8 cellular contexts compared by ENCODE assay signal in genomic region chr12:91778938-91779400, GRCh38.
DNase-seq lines count a peak whose midpoint lies in the region; ATAC-seq and TF ChIP-seq lines count a peak whose summit lies in the region.

No MANE protein-coding gene starts in this region.

- peaks cover 0 to 20% (median 7%) of the 10 kb centered on the region in 4 donors for H3K4me1 ChIP-seq in Peyer's patch

- ATAC-seq in GM18867 (IDR thresholded peaks at IDR 0.05; ENCODE audit: unreplicated experiment) (peak; percentile 92), HG02938 (IDR thresholded peaks at IDR 0.05; ENCODE audit: unreplicated experiment) (peak; percentile 98)

- H3K36me3 ChIP-seq in Peyer's patch = no peaks in the 10 kb centered on the region
- H3K36me3 ChIP-seq in kidney epithelial cell (ENCODE audit: control insufficient read depth, insufficient read depth, low read length) = no peaks in the 10 kb centered on the region

- intact Hi-C loops in head of caudate nucleus (cut with DNase I) = no loop called here

- peak overlapping the region; percentile 66 to 75 (median 68) for H3K27ac ChIP-seq in Peyer's patch

- no peaks in the 10 kb centered on the region for H3K36me3 Mint-ChIP-seq in activated naive CD4-positive, alpha-beta T cell treated with anti-CD3 and anti-CD28 coated beads, Interleukin-2, amount 50 U/mL, for 24 hours

- no peaks in the 10 kb centered on the region for H3K27me3 Mint-ChIP-seq in activated naive CD4-positive, alpha-beta T cell treated with anti-CD3 and anti-CD28 coated beads, Interleukin-2, amount 50 U/mL, for 24 hours

- peak overlapping the region; percentile 93 for H3K27ac Mint-ChIP-seq in activated naive CD4-positive, alpha-beta T cell treated with anti-CD3 and anti-CD28 coated beads, Interleukin-2, amount 50 U/mL, for 24 hours

- no peaks in the 10 kb centered on the region for H3K9me3 ChIP-seq in Peyer's patch

- no peaks in the 10 kb centered on the region for H3K9me3 Mint-ChIP-seq in activated naive CD4-positive, alpha-beta T cell treated with anti-CD3 and anti-CD28 coated beads, Interleukin-2, amount 50 U/mL, for 24 hours

- peak overlapping the region; percentile 86 for H3K4me3 Mint-ChIP-seq in activated naive CD4-positive, alpha-beta T cell treated with anti-CD3 and anti-CD28 coated beads, Interleukin-2, amount 50 U/mL, for 24 hours

- no peak for TF ChIP-seq POLR2A in Peyer's patch (IDR thresholded peaks at IDR 0.05)

- H3K27me3 ChIP-seq in Peyer's patch (no peaks in the 10 kb centered on the region), kidney epithelial cell (ENCODE audit: control insufficient read depth, insufficient read depth, low read length) (no peaks in the 10 kb centered on the region)

- TF ChIP-seq CTCF in Peyer's patch (IDR thresholded peaks at IDR 0.05) (no peak), kidney epithelial cell (IDR thresholded peaks at IDR 0.05; ENCODE audit: insufficient read depth, low read length, poor library complexity, severe bottlenecking) (no peak)

- peaks cover 53% of the 10 kb centered on the region for H3K4me1 Mint-ChIP-seq in activated naive CD4-positive, alpha-beta T cell treated with anti-CD3 and anti-CD28 coated beads, Interleukin-2, amount 50 U/mL, for 24 hours

- H3K4me3 ChIP-seq in Peyer's patch (no peak overlapping the region), kidney epithelial cell (ENCODE audit: low read depth, low read length) (no peak overlapping the region)

- DNase-seq in Peyer's patch (peak in 2 of 3 donors; percentile 29 to 79), kidney epithelial cell (ENCODE audit: low read depth) (peak; percentile 96), SKM-1 treated with dmso at 0.1 percent for 144 hours (lab: John Stamatoyannopoulos, UW; ENCODE audit: unreplicated experiment) (no peak), head of caudate nucleus (no peak)
- peak; percentile 5 for DNase-seq in stimulated activated CD8-positive, alpha-beta memory T cell treated with anti-CD3 and anti-CD28 coated beads, Interleukin-12 subunit alpha, Interleukin-12 subunit beta, amount 100 ng/mL, for 1 hour (ENCODE audit: low read depth)

Comparison
In these comparisons a context has a peak if more than half of its experiments do, and no peak if none do; other contexts are left out.
1. DNase-seq: peak in Peyer's patch (2 of 3), kidney epithelial cell (single experiment) and stimulated activated CD8-positive, alpha-beta memory T cell treated with anti-CD3 and anti-CD28 coated beads, Interleukin-12 subunit alpha, Interleukin-12 subunit beta, amount 100 ng/mL, for 1 hour (single experiment); none in SKM-1 treated with dmso at 0.1 percent for 144 hours (single experiment) and head of caudate nucleus (0 of 42).